ENCODE assay signal across 1 cellular context in the genomic region with DNA sequence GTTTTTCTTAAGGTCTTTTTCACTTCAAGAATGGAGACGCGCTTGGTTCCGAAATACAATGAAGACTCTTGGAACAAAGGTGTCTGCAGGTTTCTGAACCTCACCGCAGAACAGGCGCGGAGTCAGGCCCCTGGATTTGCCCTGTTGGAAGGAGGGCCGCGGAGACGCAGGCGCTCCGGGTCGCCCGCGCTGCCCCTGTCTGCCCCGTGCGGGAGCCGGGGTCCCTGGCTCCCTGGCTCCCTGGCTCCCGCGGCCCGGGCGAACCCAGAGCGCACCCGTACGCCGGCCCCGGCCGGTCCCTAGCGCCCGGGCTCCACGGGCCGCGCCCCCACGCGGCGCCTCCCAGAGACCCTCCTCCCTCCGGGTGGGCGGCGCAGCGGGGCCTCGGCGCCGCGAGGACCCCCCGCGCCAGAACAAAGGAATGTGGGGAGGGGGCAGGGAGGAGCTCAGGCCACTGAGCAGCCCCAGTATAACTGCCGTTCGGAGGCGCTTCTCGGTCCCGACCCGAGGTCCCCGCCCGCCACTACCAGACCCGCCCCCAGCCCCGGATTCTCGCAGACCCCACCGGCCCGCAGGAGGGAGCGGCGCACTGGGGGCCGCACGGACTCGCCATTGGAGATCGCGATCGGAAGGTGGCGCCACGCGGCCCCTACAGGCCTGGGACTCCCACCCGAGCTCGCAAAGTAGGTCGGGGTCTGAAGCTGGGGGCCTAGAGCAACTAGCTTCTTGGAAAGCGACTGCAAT.
TF ChIP-seq lines count a peak whose summit lies in the region.

No MANE protein-coding gene starts in this region.

TF ChIP-seq in HCT116, 20 proteins besides CTCF, POLR2A, EP300 and RAD21 (continued from another document):
- TF ChIP-seq REST (IDR thresholded peaks at IDR 0.05; ENCODE audit: low read depth) (no peak), FOSL1 (IDR thresholded peaks at IDR 0.05; ENCODE audit: low read depth) (no peak), ELF1 (IDR thresholded peaks at IDR 0.05; ENCODE audit: borderline replicate concordance, low read depth) (no peak), CEBPB (IDR thresholded peaks at IDR 0.05; ENCODE audit: low read depth) (no peak), POLR2AphosphoS5 (IDR thresholded peaks at IDR 0.05; ENCODE audit: low read depth, low read length) (no peak; the same call in 1 of the 2 replicates)
